Comparison of ENCODE assay signal across 18 cellular contexts in the genomic region with DNA sequence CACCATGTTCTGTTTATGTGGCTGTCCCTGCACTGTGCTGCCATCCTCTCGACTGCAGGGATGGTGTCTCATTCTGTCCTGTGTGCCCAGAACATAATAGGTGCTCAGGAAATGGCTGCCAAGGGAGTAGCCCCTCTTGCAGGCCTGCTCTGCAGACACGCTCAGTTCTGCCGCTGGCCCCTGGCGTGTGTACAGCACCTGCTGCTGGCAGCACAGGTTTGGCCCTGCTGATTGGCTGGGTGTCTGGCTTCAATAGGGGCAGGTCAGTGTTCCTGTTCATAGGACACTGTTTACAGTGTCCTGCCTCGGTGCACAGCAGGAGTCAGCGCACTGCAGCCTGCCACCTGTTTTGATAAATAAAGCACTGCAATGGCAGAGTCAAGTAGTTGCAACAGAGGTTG.
DNase-seq lines count a peak whose midpoint lies in the region; ATAC-seq and TF ChIP-seq lines count a peak whose summit lies in the region.
"Had no signal": no experiment of that assay in that cellular context is flagged by ENCODE, and none has a peak within 500 bp of the region (broad histone marks: within the 10 kb centered on the region; RNA-seq: fewer than 3 reads in every experiment).

No MANE protein-coding gene starts in this region.

- H3K4me3 Mint-ChIP-seq in activated naive CD8-positive, alpha-beta T cell, result no peak overlapping the region
- H3K4me3 Mint-ChIP-seq in activated naive CD8-positive, alpha-beta T cell treated with anti-CD3 and anti-CD28 coated beads for 36 hours, result no peak overlapping the region
- H3K4me3 Mint-ChIP-seq: activated naive CD8-positive, alpha-beta T cell treated with anti-CD3 and anti-CD28 coated beads, Interleukin-2, amount 10 ng/mL, durations not matched to agents 7 days and 5 days had no signal

- H4K20me1 ChIP-seq in Karpas-422 (ENCODE audit: insufficient read depth, low read depth, low read length), result no peaks in the 10 kb centered on the region

- no peaks in the 10 kb centered on the region for H3K27me3 Mint-ChIP-seq in activated naive CD8-positive, alpha-beta T cell
- no peaks in the 10 kb centered on the region for H3K27me3 Mint-ChIP-seq in activated naive CD8-positive, alpha-beta T cell treated with anti-CD3 and anti-CD28 coated beads for 36 hours
- H3K27me3 Mint-ChIP-seq: activated naive CD8-positive, alpha-beta T cell treated with anti-CD3 and anti-CD28 coated beads, Interleukin-2, amount 10 ng/mL, durations not matched to agents 7 days and 5 days had no signal

- WGBS in suprapubic skin, result 88% methylated on average over 6 of the region's 6 CpGs

- TF ChIP-seq CTCF in suprapubic skin (IDR thresholded peaks at IDR 0.05), result no peak

- H3K79me2 ChIP-seq in Karpas-422 (ENCODE audit: low read length), result no peaks in the 10 kb centered on the region

- H3K9ac ChIP-seq in Karpas-422 (ENCODE audit: low read length), result no peak overlapping the region

- H3K27me3 ChIP-seq in suprapubic skin, result no peaks in the 10 kb centered on the region
- H3K27me3 ChIP-seq in Karpas-422 (ENCODE audit: low read length), result no peaks in the 10 kb centered on the region
- H3K27me3 ChIP-seq: breast epithelium had no signal

- no peak overlapping the region for H3K4me2 ChIP-seq in Karpas-422 (ENCODE audit: low read depth, low read length, poor library complexity, severe bottlenecking)

- H3K4me3 ChIP-seq in suprapubic skin (no peak overlapping the region), Karpas-422 (ENCODE audit: low read length) (no peak overlapping the region)
- H3K4me3 ChIP-seq: breast epithelium, HAP-1, thoracic aorta had no signal

- H3K9me2 ChIP-seq in Karpas-422 (replicated peaks; ENCODE audit: insufficient read depth, low read length), result no peaks in the 10 kb centered on the region

- H3K4me1 Mint-ChIP-seq in activated naive CD8-positive, alpha-beta T cell (ENCODE audit: low read depth), result peaks cover 72% of the 10 kb centered on the region
- H3K4me1 Mint-ChIP-seq in activated naive CD8-positive, alpha-beta T cell treated with anti-CD3 and anti-CD28 coated beads for 36 hours, result peaks cover 33% of the 10 kb centered on the region

- no peak for TF ChIP-seq EP300 in suprapubic skin (IDR thresholded peaks at IDR 0.05)

- peaks cover 3% of the 10 kb centered on the region for H3K36me3 ChIP-seq in suprapubic skin
- H3K36me3 ChIP-seq in Karpas-422 (ENCODE audit: insufficient read depth, low read length), result no peaks in the 10 kb centered on the region
- H3K36me3 ChIP-seq: breast epithelium, HAP-1, thoracic aorta had no signal

- H2AFZ ChIP-seq in Karpas-422 (ENCODE audit: low read length), result no peak overlapping the region

- H3K4me1 ChIP-seq in suprapubic skin (peaks cover 5% of the 10 kb centered on the region), Karpas-422 (ENCODE audit: low read length) (no peaks in the 10 kb centered on the region; the same call in 1 of the 2 replicates)
- H3K4me1 ChIP-seq: breast epithelium, HAP-1 had no signal

- no peak overlapping the region for H3K27ac ChIP-seq in suprapubic skin
- no peak overlapping the region for H3K27ac ChIP-seq in Karpas-422 (ENCODE audit: low read length)
- H3K27ac ChIP-seq: breast epithelium, thoracic aorta had no signal

- no peaks in the 10 kb centered on the region for H3K9me3 ChIP-seq in suprapubic skin
- no peaks in the 10 kb centered on the region for H3K9me3 ChIP-seq in Karpas-422 (ENCODE audit: low read length)
- H3K9me3 ChIP-seq: breast epithelium, HAP-1, thoracic aorta had no signal

- no peaks in the 10 kb centered on the region for H3K36me3 Mint-ChIP-seq in activated naive CD8-positive, alpha-beta T cell
- H3K36me3 Mint-ChIP-seq in activated naive CD8-positive, alpha-beta T cell treated with anti-CD3 and anti-CD28 coated beads for 36 hours, result peaks cover 13% of the 10 kb centered on the region
- H3K36me3 Mint-ChIP-seq: activated naive CD8-positive, alpha-beta T cell treated with anti-CD3 and anti-CD28 coated beads, Interleukin-2, amount 10 ng/mL, durations not matched to agents 7 days and 5 days had no signal

- peak overlapping the region; percentile 77 for H3K27ac Mint-ChIP-seq in activated naive CD8-positive, alpha-beta T cell
- H3K27ac Mint-ChIP-seq in activated naive CD8-positive, alpha-beta T cell treated with anti-CD3 and anti-CD28 coated beads for 36 hours, result no peak overlapping the region
- H3K27ac Mint-ChIP-seq: activated naive CD8-positive, alpha-beta T cell treated with anti-CD3 and anti-CD28 coated beads, Interleukin-2, amount 10 ng/mL, durations not matched to agents 7 days and 5 days had no signal

- no peak for DNase-seq in activated naive CD8-positive, alpha-beta T cell treated with anti-CD3 and anti-CD28 coated beads for 36 hours
- peak; percentile 57 for DNase-seq in NCI-H345 (lab: John Stamatoyannopoulos, UW)
- DNase-seq in kidney tubule cell (ENCODE audit: low spot score), result peak; percentile 11
- DNase-seq in suprapubic skin (ENCODE audit: low spot score in 2 of 2), result peak; percentile 36 to 44
- DNase-seq in AG08396 (ENCODE audit: low spot score), result no peak
- no peak for DNase-seq in Karpas-422
- DNase-seq: activated CD4-positive, alpha-beta T cell treated with anti-CD3 and anti-CD28 coated beads for 48 hours; activated naive CD8-positive, alpha-beta T cell treated with anti-CD3 and anti-CD28 coated beads, Interleukin-2, amount 10 ng/mL, durations not matched to agents 7 days and 5 days; NCI-H226; occipital lobe; PC-3; stimulated activated CD4-positive, alpha-beta T cell treated with anti-CD3 and anti-CD28 coated beads, Interleukin-4, amount 100 ng/mL, for 4 hours; T-helper 9 cell had no signal

- no peak for TF ChIP-seq POLR2A in suprapubic skin (IDR thresholded peaks at IDR 0.05)

- no peaks in the 10 kb centered on the region for H3K9me3 Mint-ChIP-seq in activated naive CD8-positive, alpha-beta T cell (ENCODE audit: low read depth)
- H3K9me3 Mint-ChIP-seq in activated naive CD8-positive, alpha-beta T cell treated with anti-CD3 and anti-CD28 coated beads for 36 hours, result no peaks in the 10 kb centered on the region
- H3K9me3 Mint-ChIP-seq: activated naive CD8-positive, alpha-beta T cell treated with anti-CD3 and anti-CD28 coated beads, Interleukin-2, amount 10 ng/mL, durations not matched to agents 7 days and 5 days had no signal

- ATAC-seq in HG03196 (IDR thresholded peaks at IDR 0.05; ENCODE audit: unreplicated experiment), result no peak
- ATAC-seq: PC-3 had no signal

Comparison
In these comparisons a context has a peak if more than half of its experiments do, and no peak if none do; other contexts are left out.
1. DNase-seq: peak in NCI-H345 (single experiment), kidney tubule cell (single experiment) and suprapubic skin (2 of 2); none in activated naive CD8-positive, alpha-beta T cell treated with anti-CD3 and anti-CD28 coated beads for 36 hours (single experiment), AG08396 (single experiment) and Karpas-422 (single experiment).